In the genomic region with DNA sequence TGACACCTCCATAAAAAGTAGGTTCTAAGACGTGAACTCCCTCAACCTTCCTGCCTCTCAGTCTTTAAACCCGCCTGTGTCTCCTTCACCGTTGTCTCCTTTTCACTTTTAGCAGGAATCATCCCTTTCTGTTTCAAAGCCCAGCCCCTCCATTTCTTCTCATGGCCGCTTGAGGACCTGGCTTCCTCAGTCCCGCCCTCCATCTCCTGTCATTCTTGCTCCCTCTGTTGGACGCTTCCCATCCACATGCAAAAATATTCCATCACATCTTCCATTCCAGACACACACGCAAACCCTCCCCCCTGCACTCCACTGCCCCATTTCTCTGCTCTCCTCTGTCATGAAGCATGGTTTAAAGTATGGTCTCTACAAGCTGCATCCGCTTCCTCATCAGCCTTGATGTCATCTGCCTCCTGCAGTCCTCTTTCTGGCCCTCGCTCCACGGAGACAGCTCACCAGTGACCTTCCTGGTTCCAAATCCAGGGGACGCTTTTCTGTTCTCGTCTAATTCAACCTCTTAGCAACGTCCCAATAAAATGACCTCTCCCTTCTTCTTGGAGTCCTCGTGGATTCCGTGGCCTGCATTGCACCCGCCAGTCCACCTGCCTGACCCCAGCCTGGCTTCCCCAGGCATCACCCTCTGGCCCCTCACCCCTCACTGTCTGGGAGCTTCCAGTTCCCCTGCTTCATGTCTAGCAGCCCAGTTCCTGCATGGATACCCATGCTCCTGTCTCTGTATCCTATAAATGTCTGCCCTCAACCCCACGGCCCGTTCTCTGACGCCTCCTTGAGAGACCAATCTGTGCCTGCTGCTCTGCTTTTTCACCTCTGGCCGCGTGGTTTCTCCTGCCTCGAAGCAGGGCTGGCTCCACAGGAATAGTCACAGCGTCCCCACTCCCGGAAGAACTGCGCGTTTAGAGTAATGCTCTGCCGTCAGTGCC, we compare ENCODE assay signal across 2 cellular contexts.
TF ChIP-seq lines count a peak whose summit lies in the region.

No MANE protein-coding gene starts in this region.

TF ChIP-seq in HEK293T, 16 proteins besides CTCF, POLR2A, EP300 and RAD21 (continued from another document):
- TF ChIP-seq, protein P1, sequence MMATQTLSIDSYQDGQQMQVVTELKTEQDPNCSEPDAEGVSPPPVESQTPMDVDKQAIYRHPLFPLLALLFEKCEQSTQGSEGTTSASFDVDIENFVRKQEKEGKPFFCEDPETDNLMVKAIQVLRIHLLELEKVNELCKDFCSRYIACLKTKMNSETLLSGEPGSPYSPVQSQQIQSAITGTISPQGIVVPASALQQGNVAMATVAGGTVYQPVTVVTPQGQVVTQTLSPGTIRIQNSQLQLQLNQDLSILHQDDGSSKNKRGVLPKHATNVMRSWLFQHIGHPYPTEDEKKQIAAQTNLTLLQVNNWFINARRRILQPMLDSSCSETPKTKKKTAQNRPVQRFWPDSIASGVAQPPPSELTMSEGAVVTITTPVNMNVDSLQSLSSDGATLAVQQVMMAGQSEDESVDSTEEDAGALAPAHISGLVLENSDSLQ (IDR thresholded peaks at IDR 0.05), result peak; percentile 81
- TF ChIP-seq FOXM1 (IDR thresholded peaks at IDR 0.05; ENCODE audit: borderline replicate concordance) (no peak), TARDBP (IDR thresholded peaks at IDR 0.05) (no peak), ARNT (IDR thresholded peaks at IDR 0.05) (no peak), FOXK2 (IDR thresholded peaks at IDR 0.05) (no peak), SUZ12 (IDR thresholded peaks at IDR 0.05) (no peak), LEF1 (IDR thresholded peaks at IDR 0.05; ENCODE audit: borderline replicate concordance) (no peak), BHLHE40 (IDR thresholded peaks at IDR 0.05; ENCODE audit: borderline replicate concordance) (no peak), ELF4 (IDR thresholded peaks at IDR 0.05) (no peak), SP1 (IDR thresholded peaks at IDR 0.05) (no peak), FOXA1 (IDR thresholded peaks at IDR 0.05) (no peak), L3MBTL2 (conservative IDR thresholded peaks at IDR 0.05) (peak; percentile 61; the same call in 1 of the 2 replicates), NFRKB (IDR thresholded peaks at IDR 0.05) (no peak), CTBP1 (IDR thresholded peaks at IDR 0.05; ENCODE audit: borderline replicate concordance) (0 out of 2 replicates have a peak, but pooled peaks have one; percentile 6)

TF ChIP-seq in endothelial cell of umbilical vein, 7 proteins besides CTCF, POLR2A, EP300 and RAD21 (continued from another document):
- TF ChIP-seq, protein P2, sequence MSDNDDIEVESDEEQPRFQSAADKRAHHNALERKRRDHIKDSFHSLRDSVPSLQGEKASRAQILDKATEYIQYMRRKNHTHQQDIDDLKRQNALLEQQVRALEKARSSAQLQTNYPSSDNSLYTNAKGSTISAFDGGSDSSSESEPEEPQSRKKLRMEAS (IDR thresholded peaks at IDR 0.05; ENCODE audit: insufficient read depth, insufficient read length), result no peak
- no peak for TF ChIP-seq POLR2AphosphoS5 (IDR thresholded peaks at IDR 0.05; ENCODE audit: insufficient read depth, low read depth, low read length)
- TF ChIP-seq FOS (IDR thresholded peaks at IDR 0.05; ENCODE audit: borderline replicate concordance, insufficient read depth, low read length), result no peak
- no peak for TF ChIP-seq EZH2 (IDR thresholded peaks at IDR 0.05; ENCODE audit: borderline replicate concordance, low read depth, low read length, severe bottlenecking)
TF ChIP-seq in endothelial cell of umbilical vein: peak in this region for 0.
